23 cellular contexts compared by ENCODE assay signal in genomic region chr12:57116580-57117281, GRCh38. TPM values are rescaled to one million over a fixed set of nuclear protein-coding genes. Genes with fewer than 3 reads are reported as not detected.
"Had no signal": no experiment of that assay in that cellular context is flagged by ENCODE, and none has a peak within 500 bp of the region (broad histone marks: within the 10 kb centered on the region; RNA-seq: fewer than 3 reads in every experiment).

No MANE protein-coding gene starts in this region.

- H3K4me3 ChIP-seq: MG63, PC-9, Peyer's patch, SJCRH30 had no signal

- H2AFZ ChIP-seq: PC-9 had no signal

- H3K36me3 ChIP-seq: MG63, Peyer's patch, SJCRH30 had no signal

- DNase-seq: Karpas-422, KG1, MG63, NCI-H1092 treated with DMSO at 0.1 percent for 48 hours, NCI-H1436, NCI-H187, NCI-H2029, NCI-H2081 treated with DMSO at 0.1 percent for 48 hours, NCI-H2171, NCI-H524, NCI-H69, NCI-H774, PC-9, Peyer's patch, SHP77 treated with DMSO at 0.1 percent for 48 hours, SJCRH30, T-helper 1 cell had no signal

- ATAC-seq: Right ventricle myocardium inferior, SK-N-SH treated with all-trans-retinoic acid at 6 μM for 48 hours had no signal

- H3K27me3 ChIP-seq: MG63, Peyer's patch had no signal

- H3K4me2 ChIP-seq: PC-9 had no signal

- FAIRE-seq: HTR-8/SVneo had no signal

- H3K9me3 ChIP-seq: MG63, Peyer's patch, SJCRH30 had no signal

- H3K27ac ChIP-seq: HL-60, PC-9, Peyer's patch, SJCRH30 had no signal

RNA-seq across cellular contexts. Expression of gene LRP1-AS, which starts 30.7 kb away (rescaled TPM):
- total RNA-seq: NCI-H460, PC-9, Peyer's patch, Right ventricle myocardium inferior, RPMI7951 had no signal
